ENCODE assay signal across 1 cellular context in genomic region chr11:62855571-62856332, GRCh38.
A peak's percentile ranks its signal among the peaks of the same experiment; 100 is the strongest.
TF ChIP-seq lines count a peak whose summit lies in the region.

No MANE protein-coding gene starts in this region.

TF ChIP-seq in HepG2, 621 proteins besides CTCF, POLR2A, EP300 and RAD21 (continued from another document):
- TF ChIP-seq HNF1A (IDR thresholded peaks at IDR 0.05; ENCODE audit: low read depth), result 0 out of 2 replicates have a peak, but pooled peaks have one; percentile 7
- TF ChIP-seq HNF1A (CRISPR knock-in tag; IDR thresholded peaks at IDR 0.05; ENCODE audit: borderline replicate concordance), result peak; percentile 79; the same call in 1 of the 2 replicates
- peak; percentile 62; the same call in 1 of the 2 replicates for TF ChIP-seq AHDC1 (CRISPR knock-in tag; IDR thresholded peaks at IDR 0.05; ENCODE audit: borderline replicate concordance)
- no peak for TF ChIP-seq HMG20A (CRISPR knock-in tag; IDR thresholded peaks at IDR 0.05; ENCODE audit: borderline replicate concordance)
- TF ChIP-seq SALL1 (CRISPR knock-in tag; IDR thresholded peaks at IDR 0.05), result peak; percentile 89
- peak; percentile 83 for TF ChIP-seq PITX1 (CRISPR knock-in tag; IDR thresholded peaks at IDR 0.05)
- 0 out of 2 replicates have a peak, but pooled peaks have one; percentile 74 for TF ChIP-seq TBP (CRISPR knock-in tag; IDR thresholded peaks at IDR 0.05)
- no peak for TF ChIP-seq ZNF577 (CRISPR knock-in tag; IDR thresholded peaks at IDR 0.05; ENCODE audit: borderline replicate concordance, low read depth)
- no peak for TF ChIP-seq NCOA5 (CRISPR knock-in tag; IDR thresholded peaks at IDR 0.05)
- peak; percentile 73; the same call in 1 of the 2 replicates for TF ChIP-seq ZBTB7B (CRISPR knock-in tag; IDR thresholded peaks at IDR 0.05)
- TF ChIP-seq HCFC1 (IDR thresholded peaks at IDR 0.05; ENCODE audit: low read depth, low read length), result peak; percentile 34; the same call in 1 of the 2 replicates
- TF ChIP-seq ZNF816 (CRISPR knock-in tag; IDR thresholded peaks at IDR 0.05; ENCODE audit: borderline replicate concordance), result peak; percentile 95; the same call in 1 of the 2 replicates
- TF ChIP-seq ZNF580 (CRISPR knock-in tag; IDR thresholded peaks at IDR 0.05; ENCODE audit: borderline replicate concordance, low read depth), result peak; percentile 97
